ENCODE assay signal across 8 cellular contexts in genomic region chr5:38994329-38994927, GRCh38.
DNase-seq lines count a peak whose midpoint lies in the region; ATAC-seq lines count a peak whose summit lies in the region.

No MANE protein-coding gene starts in this region.

- ATAC-seq in esophagus mucosa = peak; percentile 42
- no peak for ATAC-seq in HG03565 (IDR thresholded peaks at IDR 0.05; ENCODE audit: unreplicated experiment)
- ATAC-seq in GM21786 (IDR thresholded peaks at IDR 0.05; ENCODE audit: unreplicated experiment) = no peak

- DNase-seq in stimulated activated CD4-positive, alpha-beta T cell treated with anti-CD3 and anti-CD28 coated beads, Interleukin-1b, Interleukin-23, amount 100 ng/mL, for 48 hours = peak; percentile 8
- DNase-seq in stimulated activated CD4-positive, alpha-beta T cell treated with anti-CD3 and anti-CD28 coated beads, Interleukin-4, amount 100 ng/mL, for 1 hour = no peak
- peak; percentile 80 for DNase-seq in HT1080 (ENCODE audit: low read depth)
- peak; percentile 66 for DNase-seq in RPMI8226
- DNase-seq in myocyte (ENCODE audit: low read depth) = peak; percentile 69
